12 cellular contexts compared by ENCODE assay signal in the genomic region with DNA sequence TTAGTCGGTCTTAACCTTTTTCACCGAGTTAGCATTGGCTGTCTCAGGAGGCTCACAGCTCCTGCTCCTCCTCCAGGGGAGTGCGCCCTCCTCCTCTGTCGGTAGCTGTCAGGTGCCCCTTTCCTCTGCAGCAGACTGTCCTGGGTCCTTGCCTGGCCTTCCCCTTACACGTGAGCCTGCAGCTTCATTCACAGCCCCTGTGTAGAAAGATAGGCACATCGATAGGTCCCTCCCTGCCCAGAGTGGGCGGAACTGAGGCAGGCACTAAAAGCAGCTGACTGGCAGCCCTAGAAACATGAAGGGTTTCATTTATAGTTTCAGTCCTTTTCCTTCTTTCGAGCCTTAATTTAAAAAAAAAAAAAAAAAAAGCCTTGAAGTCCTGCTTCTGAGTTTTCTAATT. TPM values are rescaled to one million over a fixed set of nuclear protein-coding genes. Genes with fewer than 3 reads are reported as not detected.
DNase-seq lines count a peak whose midpoint lies in the region; ATAC-seq and TF ChIP-seq lines count a peak whose summit lies in the region.
"Had no signal": no experiment of that assay in that cellular context is flagged by ENCODE, and none has a peak within 500 bp of the region (broad histone marks: within the 10 kb centered on the region; RNA-seq: fewer than 3 reads in every experiment).

No MANE protein-coding gene starts in this region.

- H3K9me3 Mint-ChIP-seq in central memory CD8-positive, alpha-beta T cell = no peaks in the 10 kb centered on the region
- H3K9me3 Mint-ChIP-seq: IgD-negative memory B cell had no signal

- H3K27me3 Mint-ChIP-seq in central memory CD8-positive, alpha-beta T cell = no peaks in the 10 kb centered on the region

- peaks cover 93 to 100% (median 99%) of the 10 kb centered on the region in 11 experiments for H4K20me1 ChIP-seq in BLaER1 treated with 17β-estradiol and CSF1 and Interleukin-3, amounts not matched to agents 10 nM and 100 nM

- TF ChIP-seq CTCF in ascending aorta (IDR thresholded peaks at IDR 0.05) = no peak

- H3K4me1 ChIP-seq in BLaER1 treated with 17β-estradiol and CSF1 and Interleukin-3, amounts not matched to agents 10 nM and 100 nM = peaks cover 97 to 100% (median 100%) of the 10 kb centered on the region in 10 experiments
- peaks cover 23 to 61% of the 10 kb centered on the region in 2 donors for H3K4me1 ChIP-seq in ascending aorta

- H3K4me1 Mint-ChIP-seq in central memory CD8-positive, alpha-beta T cell = peaks cover 68% of the 10 kb centered on the region

- peaks cover 8 to 34% (median 18%) of the 10 kb centered on the region in 11 experiments; a peak in 17 of 22 replicates for H3K36me3 ChIP-seq in BLaER1 treated with 17β-estradiol and CSF1 and Interleukin-3, amounts not matched to agents 10 nM and 100 nM
- no peaks in the 10 kb centered on the region for H3K36me3 ChIP-seq in ascending aorta

- no peak overlapping the region for H3K4me3 Mint-ChIP-seq in central memory CD8-positive, alpha-beta T cell

- H3K4me3 ChIP-seq in BLaER1 treated with 17β-estradiol and CSF1 and Interleukin-3, amounts not matched to agents 10 nM and 100 nM = no peak overlapping the region
- H3K4me3 ChIP-seq in ascending aorta = no peak overlapping the region
- H3K4me3 ChIP-seq: PC-9 had no signal

- intact Hi-C loops in ascending aorta (cut with DNase I) = loop anchor here (5.0 kb wide), 2 partner anchors 98 to 1308 kb away; a partner anchor contains a TSS

- H3K36me3 Mint-ChIP-seq in central memory CD8-positive, alpha-beta T cell (ENCODE audit: insufficient read depth) = peaks cover 13% of the 10 kb centered on the region

- ATAC-seq in GM19395 (IDR thresholded peaks at IDR 0.05; ENCODE audit: unreplicated experiment) (peak; percentile 42), HG03432 (IDR thresholded peaks at IDR 0.05; ENCODE audit: unreplicated experiment) (peak; percentile 45)
- ATAC-seq in central memory CD8-positive, alpha-beta T cell (replicated peaks; ENCODE audit: extremely low read depth, poor library complexity, severe bottlenecking) = no peak

- peak overlapping the region in 3 of 11 experiments; percentile 6 to 49 (median 10); a peak in 1 of 22 replicates for H3K9ac ChIP-seq in BLaER1 treated with 17β-estradiol and CSF1 and Interleukin-3, amounts not matched to agents 10 nM and 100 nM

- peak overlapping the region; percentile 67 to 98 (median 83) for H3K4me2 ChIP-seq in BLaER1 treated with 17β-estradiol and CSF1 and Interleukin-3, amounts not matched to agents 10 nM and 100 nM
- H3K4me2 ChIP-seq: PC-9 had no signal

- no peak overlapping the region for H3K27ac ChIP-seq in BLaER1 treated with 17β-estradiol and CSF1 and Interleukin-3, amounts not matched to agents 10 nM and 100 nM
- H3K27ac ChIP-seq in substantia nigra (ENCODE audit: low read depth, low read length, poor library complexity, severe bottlenecking) (no peak overlapping the region), ascending aorta (no peak overlapping the region)
- H3K27ac ChIP-seq: PC-9 had no signal

- DNase-seq in central memory CD8-positive, alpha-beta T cell (ENCODE audit: low spot score in 2 of 2) = no peak
- DNase-seq in substantia nigra (lab: John Stamatoyannopoulos, UW) (no peak), ascending aorta (ENCODE audit: low spot score in 2 of 2) (no peak), kidney glomerular epithelial cell (lab: John Stamatoyannopoulos, UW) (no peak)
- DNase-seq in effector CD8-positive, alpha-beta T cell (lab: John Stamatoyannopoulos, UW) = no peak
- DNase-seq: activated CD8-positive, alpha-beta memory T cell treated with anti-CD3 and anti-CD28 coated beads, Interleukin-2, amount 50 U/mL, for 4 hours; cortex of kidney; PC-9 had no signal

- peak overlapping the region; percentile 74 for H3K27ac Mint-ChIP-seq in central memory CD8-positive, alpha-beta T cell (ENCODE audit: low read depth)
- H3K27ac Mint-ChIP-seq: IgD-negative memory B cell had no signal

- no peaks in the 10 kb centered on the region for H3K9me3 ChIP-seq in BLaER1 treated with 17β-estradiol and CSF1 and Interleukin-3, amounts not matched to agents 10 nM and 100 nM (replicated peaks in 1 of 11)
- no peaks in the 10 kb centered on the region for H3K9me3 ChIP-seq in ascending aorta

- no peaks in the 10 kb centered on the region for H3K27me3 ChIP-seq in BLaER1 treated with 17β-estradiol and CSF1 and Interleukin-3, amounts not matched to agents 10 nM and 100 nM
- H3K27me3 ChIP-seq in ascending aorta = no peaks in the 10 kb centered on the region

RNA-seq across cellular contexts. Expression of a gene that starts 17.2 kb away (rescaled TPM):
- 12.5 TPM for total RNA-seq in ascending aorta
